3 cellular contexts compared by ENCODE assay signal in genomic region chr13:90388887-90389286, GRCh38.
A peak's percentile ranks its signal among the peaks of the same experiment; 100 is the strongest.
DNase-seq lines count a peak whose midpoint lies in the region; ATAC-seq, FAIRE-seq and TF ChIP-seq lines count a peak whose summit lies in the region.
"Not testable (repeated sequence)": the region's sequence is repeated elsewhere in the genome, so short reads cannot be mapped to it uniquely, and the experiment has no call there.

No MANE protein-coding gene starts in this region.

- TF ChIP-seq CTCF in A673 (conservative IDR thresholded peaks at IDR 0.05; ENCODE audit: low read depth, low read length); K562 (IDR thresholded peaks at IDR 0.05 in 2 of 3, conservative IDR thresholded peaks at IDR 0.05 in 1 of 3; ENCODE audit: insufficient read depth in 2 of 3, low read depth in 1 of 3, low read length in 3 of 3): not testable (repeated sequence)

- H3K79me2 ChIP-seq in K562 (ENCODE audit: control insufficient read depth, insufficient read depth, low read length), result not testable (repeated sequence)

- in situ Hi-C loops in K562 (cut with MboI), result not testable (repeated sequence)

- not testable (repeated sequence) for TF ChIP-seq POLR2A in K562 (conservative IDR thresholded peaks at IDR 0.05)

- intact Hi-C loops in A673 (cut with micrococcal nuclease; ENCODE audit: unreplicated experiment); K562 (cut with micrococcal nuclease): not testable (repeated sequence)

- not testable (repeated sequence) for H3K4me2 ChIP-seq in K562 (ENCODE audit: insufficient read depth, low read length)

- FAIRE-seq in K562 (lab: Jason Lieb, UNC), result not testable (repeated sequence)

- H3K4me3 ChIP-seq in A673 (ENCODE audit: low read depth, low read length, poor library complexity, severe bottlenecking); K562: not testable (repeated sequence)

- not testable (repeated sequence) for ATAC-seq in K562

- DNase-seq in A673 (ENCODE audit: low spot score) (peak; percentile 27), NCI-H69 (lab: John Stamatoyannopoulos, UW) (peak; percentile 42)
- DNase-seq in K562 (ENCODE audit: extremely low read depth in 1 of 4, low spot score in 3 of 4), result not testable (repeated sequence)

- not testable (repeated sequence) for TF ChIP-seq EP300 in K562 (IDR thresholded peaks at IDR 0.05; ENCODE audit: low read length)

- POLR2A ChIA-PET in A673 (lab: Charles Lee; ENCODE audit: low non-redundant PET); K562 (lab: Yijun Ruan, JAX): not testable (repeated sequence)

- H3K9me3 ChIP-seq in A673 (ENCODE audit: low read depth, low read length, poor library complexity, severe bottlenecking); K562 (replicated peaks; ENCODE audit: control insufficient read depth, insufficient read depth, low read depth, low read length): not testable (repeated sequence)

- TF ChIP-seq RAD21 in K562 (CRISPR knock-in tag; conservative IDR thresholded peaks at IDR 0.05 in 1 of 2, IDR thresholded peaks at IDR 0.05 in 1 of 2), result not testable (repeated sequence)

- not testable (repeated sequence) for H3K9ac ChIP-seq in K562 (ENCODE audit: insufficient read depth in 1 of 2, low read depth in 2 of 2, low read length in 2 of 2)

- H4K20me1 ChIP-seq in K562 (replicated peaks; ENCODE audit: control insufficient read depth, insufficient read depth, low read length), result not testable (repeated sequence)

- not testable (repeated sequence) for H2AFZ ChIP-seq in K562 (ENCODE audit: low read depth, low read length)

- BruUV-seq in A673 (replicated peaks; lab: Mats Ljungman, UMichigan); K562 (replicated peaks; lab: Mats Ljungman, UMichigan): not testable (repeated sequence)

- peaks cover 12% of the 10 kb centered on the region for H3K4me1 ChIP-seq in A673 (ENCODE audit: insufficient read depth, low read length, poor library complexity, severe bottlenecking)
- H3K4me1 ChIP-seq in K562 (replicated peaks in 1 of 2; ENCODE audit: control insufficient read depth in 2 of 2, insufficient read depth in 2 of 2, low read length in 2 of 2), result not testable (repeated sequence)

- 0% methylated on average over 2 of the region's 2 CpGs for WGBS in K562 (ENCODE audit: insufficient coverage, low coverage, missing lambda C conversion rate)

- not testable (repeated sequence) for H3K27me3 ChIP-seq in A673 (replicated peaks; ENCODE audit: insufficient read depth, low read depth, low read length, poor library complexity); K562 (ENCODE audit: control insufficient read depth in 2 of 2, insufficient read depth in 2 of 2, low read length in 2 of 2)

- H3K9me1 ChIP-seq in K562 (ENCODE audit: control insufficient read depth, insufficient read depth, low read length), result not testable (repeated sequence)

- CTCF ChIA-PET in A673 (lab: Charles Lee), result not testable (repeated sequence)
- CTCF ChIA-PET in K562 (lab: Yijun Ruan, JAX; ENCODE audit: low intra/inter-chr PET ratio), result interaction anchor here (0.6 kb wide), 1 partner anchor 629 kb away, joined by 3 read pairs; no protein-coding TSS in a partner anchor

- not testable (repeated sequence) for H3K27ac ChIP-seq in A673 (ENCODE audit: low read depth, low read length, poor library complexity, severe bottlenecking); K562 (ENCODE audit: extremely low read depth, low read depth, low read length)

- not testable (repeated sequence) for H3K36me3 ChIP-seq in A673 (ENCODE audit: insufficient read depth, low read length, poor library complexity, severe bottlenecking); K562 (ENCODE audit: control insufficient read depth, insufficient read depth, low read length)

TF ChIP-seq in K562, 482 proteins besides CTCF, POLR2A, EP300 and RAD21:
- TF ChIP-seq CEBPB (tag; IDR thresholded peaks at IDR 0.05) (peak; percentile 64), CEBPG (tag; conservative IDR thresholded peaks at IDR 0.05 in 1 of 2, IDR thresholded peaks at IDR 0.05 in 1 of 2) (0 out of 4 replicates have a peak, but pooled peaks of 1 of the 2 experiments have one; percentile 22), ATF3 (IDR thresholded peaks at IDR 0.05) (peak; percentile 62)
- not testable (repeated sequence) for TF ChIP-seq CEBPG (CRISPR knock-in tag; IDR thresholded peaks at IDR 0.05); ATF3 (CRISPR knock-in tag; conservative IDR thresholded peaks at IDR 0.05)
